ENCODE assay signal across 1 cellular context in the genomic region with DNA sequence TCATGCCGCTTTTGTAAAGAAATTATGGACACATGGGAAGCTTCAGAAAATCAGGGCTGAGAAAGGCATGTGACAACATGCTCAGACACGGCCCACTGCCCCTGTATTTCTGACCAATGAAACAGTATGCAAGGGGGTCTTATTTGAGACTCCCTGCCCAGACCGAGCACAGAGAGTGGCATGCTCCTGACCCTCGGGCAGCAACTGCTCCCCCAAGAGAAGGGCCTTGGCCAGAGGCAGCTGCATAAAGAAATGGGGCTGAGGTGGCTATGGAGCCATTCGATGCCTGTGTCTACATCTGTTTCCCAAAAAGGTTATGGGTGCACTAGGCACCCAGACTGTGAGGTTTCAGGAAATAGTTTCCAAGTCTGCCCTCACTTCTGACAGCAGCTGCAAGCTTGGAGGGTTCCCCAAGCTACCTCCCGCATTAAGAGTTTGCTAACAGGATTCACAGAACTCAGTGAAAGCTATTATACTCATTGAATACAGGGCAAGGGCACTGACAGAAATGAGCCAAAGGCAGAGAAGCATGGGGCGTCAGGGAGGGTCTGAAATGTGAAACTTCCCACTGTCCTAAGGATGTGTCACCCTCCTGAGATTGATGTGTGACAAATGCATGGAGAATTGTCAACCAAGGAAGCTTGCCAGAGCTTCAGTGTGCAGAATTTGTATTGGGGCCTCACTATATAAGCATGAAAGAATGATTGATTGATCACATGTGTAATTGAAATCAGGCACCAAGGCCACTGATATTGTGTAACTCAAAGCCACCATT.
TF ChIP-seq lines count a peak whose summit lies in the region.

No MANE protein-coding gene starts in this region.

TF ChIP-seq in H1, 55 proteins besides CTCF, POLR2A, EP300 and RAD21 (continued from another document):
- TF ChIP-seq, protein P1, sequence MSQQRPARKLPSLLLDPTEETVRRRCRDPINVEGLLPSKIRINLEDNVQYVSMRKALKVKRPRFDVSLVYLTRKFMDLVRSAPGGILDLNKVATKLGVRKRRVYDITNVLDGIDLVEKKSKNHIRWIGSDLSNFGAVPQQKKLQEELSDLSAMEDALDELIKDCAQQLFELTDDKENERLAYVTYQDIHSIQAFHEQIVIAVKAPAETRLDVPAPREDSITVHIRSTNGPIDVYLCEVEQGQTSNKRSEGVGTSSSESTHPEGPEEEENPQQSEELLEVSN (IDR thresholded peaks at IDR 0.05), result no peak
- TF ChIP-seq, protein P2, sequence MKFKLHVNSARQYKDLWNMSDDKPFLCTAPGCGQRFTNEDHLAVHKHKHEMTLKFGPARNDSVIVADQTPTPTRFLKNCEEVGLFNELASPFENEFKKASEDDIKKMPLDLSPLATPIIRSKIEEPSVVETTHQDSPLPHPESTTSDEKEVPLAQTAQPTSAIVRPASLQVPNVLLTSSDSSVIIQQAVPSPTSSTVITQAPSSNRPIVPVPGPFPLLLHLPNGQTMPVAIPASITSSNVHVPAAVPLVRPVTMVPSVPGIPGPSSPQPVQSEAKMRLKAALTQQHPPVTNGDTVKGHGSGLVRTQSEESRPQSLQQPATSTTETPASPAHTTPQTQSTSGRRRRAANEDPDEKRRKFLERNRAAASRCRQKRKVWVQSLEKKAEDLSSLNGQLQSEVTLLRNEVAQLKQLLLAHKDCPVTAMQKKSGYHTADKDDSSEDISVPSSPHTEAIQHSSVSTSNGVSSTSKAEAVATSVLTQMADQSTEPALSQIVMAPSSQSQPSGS (IDR thresholded peaks at IDR 0.05; ENCODE audit: low read length), result no peak
- TF ChIP-seq TAF1 (IDR thresholded peaks at IDR 0.05; ENCODE audit: low read depth, low read length), result no peak
